Comparison of ENCODE assay signal across 8 cellular contexts in the genomic region with DNA sequence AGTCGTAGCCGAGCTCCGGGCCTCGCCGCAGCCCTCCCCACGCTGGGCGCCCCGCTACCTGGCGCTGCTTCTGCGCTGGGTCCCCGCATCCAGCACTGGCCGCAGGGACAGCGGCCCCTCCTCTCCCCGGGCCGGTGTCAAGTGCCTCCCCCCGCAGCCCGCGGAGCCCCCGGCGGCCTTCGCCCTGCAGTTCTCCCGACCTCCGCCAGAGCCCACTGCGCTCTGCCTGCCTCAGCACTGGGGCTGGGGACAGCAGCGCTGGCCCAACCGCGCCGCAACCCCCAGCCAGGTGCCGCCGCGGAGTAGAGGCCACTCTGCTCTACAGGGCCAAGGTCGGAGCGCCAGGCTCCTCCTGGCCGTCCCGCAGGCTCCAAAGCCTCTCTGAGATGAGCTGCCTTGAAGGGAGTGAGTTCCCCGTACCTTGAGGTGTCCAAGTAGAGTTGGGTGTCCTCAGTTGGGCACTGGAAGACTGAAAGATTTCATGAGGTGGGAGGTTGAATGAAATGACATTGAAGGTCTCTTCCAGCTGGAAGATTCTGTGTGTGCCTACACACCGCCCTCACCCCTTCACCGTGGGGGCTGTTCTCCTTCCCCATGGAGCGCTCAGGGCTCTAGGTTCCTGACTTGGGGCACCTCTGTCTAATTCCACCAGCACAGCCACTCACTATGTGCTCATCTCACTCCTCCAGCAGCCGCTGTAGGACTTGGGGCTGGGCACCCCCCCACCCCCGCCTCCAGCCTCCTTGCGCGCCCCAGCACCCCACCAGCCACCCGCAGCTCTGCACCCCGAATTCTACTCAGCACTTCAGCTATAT. TPM values are rescaled to one million over a fixed set of nuclear protein-coding genes. Genes with fewer than 3 reads are reported as not detected.
A peak's percentile ranks its signal among the peaks of the same experiment; 100 is the strongest.
DNase-seq lines count a peak whose midpoint lies in the region; ATAC-seq and TF ChIP-seq lines count a peak whose summit lies in the region.

No MANE protein-coding gene starts in this region.

- no peaks in the 10 kb centered on the region for H3K36me3 ChIP-seq in Karpas-422 (ENCODE audit: insufficient read depth, low read length)
- H3K36me3 ChIP-seq in gastroesophageal sphincter = no peaks in the 10 kb centered on the region
- H3K36me3 ChIP-seq in neuron (ENCODE audit: insufficient read depth, low read length) = no peaks in the 10 kb centered on the region
- no peaks in the 10 kb centered on the region for H3K36me3 ChIP-seq in subcutaneous abdominal adipose tissue (ENCODE audit: control insufficient read depth in 5 of 5, insufficient read depth in 5 of 5, low read length in 5 of 5)

- H3K9me2 ChIP-seq in Karpas-422 (replicated peaks; ENCODE audit: insufficient read depth, low read length) = no peaks in the 10 kb centered on the region

- H3K9ac ChIP-seq in Karpas-422 (ENCODE audit: low read length) = peak overlapping the region; percentile 60; the same call in 1 of the 2 replicates
- H3K9ac ChIP-seq in subcutaneous abdominal adipose tissue (ENCODE audit: low read length in 5 of 5) = peak overlapping the region in 2 of 5 donors; percentile 47 to 62

- H3K79me2 ChIP-seq in Karpas-422 (ENCODE audit: low read length) = no peaks in the 10 kb centered on the region

- H3K27ac ChIP-seq in Karpas-422 (ENCODE audit: low read length) (no peak overlapping the region), gastroesophageal sphincter (peak overlapping the region; percentile 32 to 95 (median 88)), subcutaneous abdominal adipose tissue (ENCODE audit: low read depth, low read length) (no peak overlapping the region)

- peak; percentile 96 for DNase-seq in ELF-1 (ENCODE audit: low read depth, low spot score)
- DNase-seq in Karpas-422 = peak; percentile 86
- peak; percentile 35 for DNase-seq in SHP77 treated with DMSO at 0.1 percent for 48 hours (lab: John Stamatoyannopoulos, UW)
- DNase-seq in activated naive CD4-positive, alpha-beta T cell treated with Interleukin-2 at 50 U/mL for 16 hours = peak; percentile 84

- 78 to 83% methylated on average over 5 to 7 of the region's 45 CpGs for WGBS in gastroesophageal sphincter (ENCODE audit: low coverage in 1 of 2), 2 donors

- TF ChIP-seq EP300 in gastroesophageal sphincter (IDR thresholded peaks at IDR 0.05) = no peak

- H3K27me3 ChIP-seq in Karpas-422 (ENCODE audit: low read length) = no peaks in the 10 kb centered on the region
- H3K27me3 ChIP-seq in gastroesophageal sphincter = no peaks in the 10 kb centered on the region
- H3K27me3 ChIP-seq in neuron (ENCODE audit: insufficient read depth, low read length) = no peaks in the 10 kb centered on the region
- H3K27me3 ChIP-seq in subcutaneous abdominal adipose tissue (ENCODE audit: control insufficient read depth in 5 of 5, insufficient read depth in 4 of 5, low read length in 5 of 5) = no peaks in the 10 kb centered on the region

- TF ChIP-seq POLR2A in gastroesophageal sphincter (IDR thresholded peaks at IDR 0.05) = peak; percentile 11 to 14

- peaks cover 7% of the 10 kb centered on the region; the same call in 1 of the 2 replicates for H4K20me1 ChIP-seq in Karpas-422 (ENCODE audit: insufficient read depth, low read depth, low read length)

- H3K4me2 ChIP-seq in Karpas-422 (ENCODE audit: low read depth, low read length, poor library complexity, severe bottlenecking) = peak overlapping the region; percentile 72

- H3K4me3 ChIP-seq in Karpas-422 (ENCODE audit: low read length) (peak overlapping the region; percentile 64; the same call in 1 of the 2 replicates), gastroesophageal sphincter (peak overlapping the region; percentile 75 to 86), neuron (ENCODE audit: low read length) (peak overlapping the region; percentile 57), subcutaneous abdominal adipose tissue (ENCODE audit: low read depth in 1 of 5, low read length in 5 of 5) (peak overlapping the region in 4 of 5 donors; percentile 60 to 76 (median 72))

- ATAC-seq in GM21786 (IDR thresholded peaks at IDR 0.05; ENCODE audit: unreplicated experiment) (peak; percentile 76), gastroesophageal sphincter (peak; percentile 89)

- H3K9me3 ChIP-seq in Karpas-422 (ENCODE audit: low read length) (no peaks in the 10 kb centered on the region), gastroesophageal sphincter (no peaks in the 10 kb centered on the region), neuron (ENCODE audit: low read length) (no peaks in the 10 kb centered on the region), subcutaneous abdominal adipose tissue (ENCODE audit: control insufficient read depth in 5 of 5, low read length in 5 of 5) (no peaks in the 10 kb centered on the region)

- H3K4me1 ChIP-seq in Karpas-422 (ENCODE audit: low read length) (no peaks in the 10 kb centered on the region), gastroesophageal sphincter (peaks cover 0 to 46% (median 28%) of the 10 kb centered on the region in 3 donors), neuron (ENCODE audit: insufficient read depth, low read length) (no peaks in the 10 kb centered on the region), subcutaneous abdominal adipose tissue (ENCODE audit: control insufficient read depth in 5 of 5, insufficient read depth in 5 of 5, low read length in 5 of 5) (peaks cover 0 to 36% (median 31%) of the 10 kb centered on the region in 5 donors)

- peak in 3 of 4 experiments; percentile 99 to 100 (median 99) for TF ChIP-seq CTCF in gastroesophageal sphincter (IDR thresholded peaks at IDR 0.05)

- no peak overlapping the region; the same call in 1 of the 2 replicates for H2AFZ ChIP-seq in Karpas-422 (ENCODE audit: low read length)
- H2AFZ ChIP-seq in neuron (ENCODE audit: low read depth, low read length) = peak overlapping the region; percentile 87

RNA-seq across cellular contexts. Expression of a gene that starts 0.9 kb away (rescaled TPM):
- 0.97 and 1.6 TPM in 2 replicates for total RNA-seq in Karpas-422 (2014; rRNA removed; shearing (Covaris generic); ENCODE audit: low replicate concordance)
- total RNA-seq in gastroesophageal sphincter = 10 to 100 TPM; 14.7 to 40.2 (median 18.3) TPM

Comparison
In these comparisons a context has a peak if more than half of its experiments do, and no peak if none do; other contexts are left out.
1. DNase-seq: peak in every context shown above with its lines; median percentile 96 in ELF-1; 86 in Karpas-422; 84 in activated naive CD4-positive, alpha-beta T cell treated with Interleukin-2 at 50 U/mL for 16 hours; 35 in SHP77 treated with DMSO at 0.1 percent for 48 hours.
2. H3K27ac ChIP-seq: peak in gastroesophageal sphincter (4 of 4); none in Karpas-422 (single experiment) and subcutaneous abdominal adipose tissue (single experiment).
3. Peak in every context shown above with its lines, with median percentiles within 50 percentile points of each other: H3K4me3 ChIP-seq.